ENCODE assay signal across 8 cellular contexts in genomic region chr22:33920927-33921575, GRCh38. TPM values are rescaled to one million over a fixed set of nuclear protein-coding genes. Genes with fewer than 3 reads are reported as not detected.
DNase-seq lines count a peak whose midpoint lies in the region; ATAC-seq, FAIRE-seq and TF ChIP-seq lines count a peak whose summit lies in the region.

No MANE protein-coding gene starts in this region.

- H3K4me1 ChIP-seq in kidney (ENCODE audit: control insufficient read depth in 1 of 2, insufficient read depth in 1 of 2, low read depth in 1 of 2, low read length in 2 of 2) = peaks cover 5 to 19% of the 10 kb centered on the region in 2 donors

- FAIRE-seq in kidney (lab: Jason Lieb, UNC) = no peak

- no peaks in the 10 kb centered on the region for H3K9me3 ChIP-seq in kidney (ENCODE audit: control insufficient read depth in 1 of 2, low read length in 2 of 2)

- H3K9ac ChIP-seq in kidney (ENCODE audit: low read length in 2 of 2) = peak overlapping the region; percentile 41 to 63

- H3K27ac ChIP-seq in kidney (ENCODE audit: low read depth in 2 of 2, low read length in 2 of 2) = no peak overlapping the region

- H3K36me3 ChIP-seq in kidney (ENCODE audit: control insufficient read depth in 1 of 2, insufficient read depth in 2 of 2, low read length in 2 of 2) = no peaks in the 10 kb centered on the region

- intact Hi-C loops in kidney (cut with DNase I) = loop anchor here (10.0 kb wide), 1 partner anchor 616 kb away; no protein-coding TSS in a partner anchor

- peak overlapping the region; percentile 78 to 80 for H3K4me3 ChIP-seq in kidney (ENCODE audit: low read length in 2 of 2)

- no peak for TF ChIP-seq CTCF in kidney (IDR thresholded peaks at IDR 0.05; ENCODE audit: borderline replicate concordance, extremely low read depth, insufficient read depth)

- peak; percentile 89 for DNase-seq in NCI-H2171 (lab: John Stamatoyannopoulos, UW)
- peak; percentile 81 to 92 for DNase-seq in activated CD4-positive, alpha-beta T cell treated with anti-CD3 and anti-CD28 coated beads for 24 hours (ENCODE audit: low read depth in 2 of 2)
- DNase-seq in cerebellum (ENCODE audit: low spot score) = peak; percentile 97
- peak; percentile 99 for DNase-seq in kidney
- peak; percentile 92 for DNase-seq in stimulated activated CD4-positive, alpha-beta T cell treated with anti-CD3 and anti-CD28 coated beads, Interleukin-12 subunit alpha, Interleukin-12 subunit beta, amount 100 ng/mL, for 4 hours
- DNase-seq in NK-92 treated with Interleukin-12 subunit alpha and Interleukin-12 subunit beta, amount 100 ng/mL, for 24 hours (lab: John Stamatoyannopoulos, UW) = no peak

- peak; percentile 58 for ATAC-seq in GM18858 (IDR thresholded peaks at IDR 0.05; ENCODE audit: unreplicated experiment)
- peak; percentile 63 for ATAC-seq in HG03060 (IDR thresholded peaks at IDR 0.05; ENCODE audit: low read depth, unreplicated experiment)

RNA-seq across cellular contexts. Expression of gene LARGE1, which starts 0.8 kb away (rescaled TPM):
- 31.8 TPM for total RNA-seq in cerebellum
- total RNA-seq in kidney = 22.9 TPM
- 5.0 TPM for polyA plus RNA-seq in kidney (ENCODE audit: insufficient read depth, low read depth, low replicate concordance)
